9 cellular contexts compared by ENCODE assay signal in the genomic region with DNA sequence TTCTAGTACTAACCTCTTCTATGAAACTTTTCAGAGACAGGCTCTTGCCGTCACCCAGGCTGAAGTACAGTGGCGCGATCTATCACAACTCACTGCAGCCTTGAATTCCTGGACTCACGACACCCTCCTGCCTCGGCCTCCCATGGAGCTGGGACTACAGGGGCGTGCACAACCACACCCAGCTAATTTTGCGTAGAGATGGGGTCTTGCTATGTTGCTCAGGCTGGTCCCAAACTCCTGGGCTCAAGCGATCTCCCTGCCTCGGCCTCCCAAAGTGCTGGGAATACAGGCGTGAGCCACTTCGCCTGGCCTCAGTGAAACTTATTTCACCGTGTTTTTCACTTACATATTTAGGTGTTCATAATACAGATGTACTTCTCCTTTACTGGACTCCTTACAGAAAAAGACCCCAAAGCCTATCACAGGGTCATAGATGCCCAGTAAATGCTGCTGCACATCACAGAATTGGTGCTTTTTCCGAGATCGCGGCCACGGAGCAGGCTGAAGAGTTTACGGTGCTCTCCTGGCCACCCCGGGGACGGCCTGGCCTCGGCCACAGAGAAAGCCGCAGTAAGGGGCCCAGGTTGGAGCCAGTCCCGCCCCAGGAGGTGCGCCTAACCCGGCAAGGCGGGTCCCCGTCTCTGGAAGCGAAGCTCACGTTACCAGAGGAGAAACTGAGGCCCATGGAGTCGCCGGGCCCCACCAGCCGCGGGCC. TPM values are rescaled to one million over a fixed set of nuclear protein-coding genes. Genes with fewer than 3 reads are reported as not detected.
DNase-seq lines count a peak whose midpoint lies in the region; ATAC-seq and TF ChIP-seq lines count a peak whose summit lies in the region.
"Had no signal": no experiment of that assay in that cellular context is flagged by ENCODE, and none has a peak within 500 bp of the region (broad histone marks: within the 10 kb centered on the region; RNA-seq: fewer than 3 reads in every experiment).

No MANE protein-coding gene starts in this region.

- peaks cover 14% of the 10 kb centered on the region for H3K4me1 ChIP-seq in cardiac muscle cell (ENCODE audit: low read depth)
- peaks cover 13 to 18% of the 10 kb centered on the region in 2 donors for H3K4me1 ChIP-seq in gastrocnemius medialis

- peak overlapping the region; percentile 91 for H3K27ac ChIP-seq in cardiac muscle cell
- peak overlapping the region; percentile 81 to 94 (median 88) for H3K27ac ChIP-seq in gastrocnemius medialis

- H3K4me1 Mint-ChIP-seq in activated B cell treated with CpG ODN at 0.5 μM for 24 hours: peaks cover 22% of the 10 kb centered on the region

- ATAC-seq in HG03135 (IDR thresholded peaks at IDR 0.05; ENCODE audit: unreplicated experiment) (peak; percentile 14), activated B cell treated with CpG ODN at 0.5 μM for 24 hours (ENCODE audit: low read depth) (no peak), gastrocnemius medialis (peak in 1 of 2 donors; percentile 15), HG03196 (IDR thresholded peaks at IDR 0.05; ENCODE audit: unreplicated experiment) (no peak)

- H3K4me3 Mint-ChIP-seq in activated B cell treated with CpG ODN at 0.5 μM for 24 hours: peak overlapping the region; percentile 90

- TF ChIP-seq CTCF in activated B cell treated with CpG ODN at 0.5 μM for 24 hours (IDR thresholded peaks at IDR 0.05): no peak
- no peak for TF ChIP-seq CTCF in cardiac muscle cell (IDR thresholded peaks at IDR 0.05; ENCODE audit: low read depth, low read length)
- no peak for TF ChIP-seq CTCF in gastrocnemius medialis (IDR thresholded peaks at IDR 0.05 in 4 of 5, conservative IDR thresholded peaks at IDR 0.05 in 1 of 5)

- H3K36me3 Mint-ChIP-seq in activated B cell treated with CpG ODN at 0.5 μM for 24 hours (ENCODE audit: low read depth): peaks cover 26% of the 10 kb centered on the region

- DNase-seq in NCI-H510A treated with DMSO at 0.1 percent for 48 hours (lab: John Stamatoyannopoulos, UW) (peak; percentile 11), NCI-H510A (lab: John Stamatoyannopoulos, UW) (no peak), activated B cell treated with CpG ODN at 0.5 μM for 24 hours (no peak), cardiac muscle cell (ENCODE audit: low read depth in 1 of 2, low spot score in 1 of 2) (peak in 1 of 2 donors; percentile 28), gastrocnemius medialis (no peak), COR-L47 (lab: John Stamatoyannopoulos, UW) (no peak)

- no peak for TF ChIP-seq POLR2A in gastrocnemius medialis (IDR thresholded peaks at IDR 0.05)

- CTCF ChIA-PET in activated B cell treated with CpG ODN at 0.5 μM for 24 hours (lab: Charles Lee): no interaction called here

- H3K4me3 ChIP-seq in cardiac muscle cell (peak overlapping the region; percentile 88), gastrocnemius medialis (peak overlapping the region; percentile 68 to 97 (median 84))

- intact Hi-C loops in activated B cell treated with CpG ODN at 0.5 μM for 24 hours (cut with micrococcal nuclease): loop anchor here (1.0 to 2.0 kb wide), 7 partner anchors 11 to 161 kb away; a partner anchor contains a TSS
- intact Hi-C loops in gastrocnemius medialis (cut with DNase I; ENCODE audit: low total_unique reads): loop anchor here (1.0 kb wide), 2 partner anchors 20 to 55 kb away; a partner anchor contains a TSS

- peaks cover 18% of the 10 kb centered on the region for H3K36me3 ChIP-seq in cardiac muscle cell
- H3K36me3 ChIP-seq in gastrocnemius medialis: peaks cover 0 to 25% of the 10 kb centered on the region in 2 donors

- in situ Hi-C loops in gastrocnemius medialis (cut with MboI; ENCODE audit: low sequenced_read_pairs in 4 of 4): no loop called here

- POLR2A ChIA-PET in activated B cell treated with CpG ODN at 0.5 μM for 24 hours (lab: Charles Lee): interaction anchor here (1.2 to 5.5 kb wide), 5 partner anchors 12 to 161 kb away, joined by 3 to 59 read pairs (median 10); a partner anchor contains a TSS

- H3K9me3 Mint-ChIP-seq in activated B cell treated with CpG ODN at 0.5 μM for 24 hours: no peaks in the 10 kb centered on the region

- H3K9me3 ChIP-seq in cardiac muscle cell (ENCODE audit: low read depth) (no peaks in the 10 kb centered on the region), gastrocnemius medialis (no peaks in the 10 kb centered on the region)

- H3K27me3 ChIP-seq in cardiac muscle cell (no peaks in the 10 kb centered on the region), gastrocnemius medialis (no peaks in the 10 kb centered on the region)

- H3K27me3 Mint-ChIP-seq in activated B cell treated with CpG ODN at 0.5 μM for 24 hours: no peaks in the 10 kb centered on the region

- peak overlapping the region; percentile 82 for H3K27ac Mint-ChIP-seq in activated B cell treated with CpG ODN at 0.5 μM for 24 hours

RNA-seq across cellular contexts. Expression of a gene that starts 0.6 kb away (rescaled TPM):
- 26.1 and 33.5 TPM in 2 replicates for total RNA-seq in activated B cell treated with CpG ODN at 0.5 μM for 24 hours
- 79.0 and 80.3 TPM in 2 replicates for total RNA-seq in cardiac muscle cell
- 65.3 and 70.8 TPM in 2 replicates for polyA plus RNA-seq in cardiac muscle cell
- total RNA-seq in gastrocnemius medialis: 10 to 100 TPM; 14.4 to 32.9 (median 22.0) TPM

RNA-seq across cellular contexts. Expression of a gene that starts 20.3 kb away (rescaled TPM):
- total RNA-seq in activated B cell treated with CpG ODN at 0.5 μM for 24 hours (62.0 and 62.6 TPM in 2 replicates), cardiac muscle cell (34.4 and 36.7 TPM in 2 replicates), gastrocnemius medialis (100 to 1,000 TPM; 107 to 166 (median 119) TPM)
- polyA plus RNA-seq in cardiac muscle cell: 37.8 and 45.7 TPM in 2 replicates

RNA-seq across cellular contexts. Expression of a gene that starts 46.5 kb away (rescaled TPM):
- total RNA-seq in activated B cell treated with CpG ODN at 0.5 μM for 24 hours (not detected in 2 replicates), cardiac muscle cell (0.07 and 1.8 TPM in 2 replicates), gastrocnemius medialis (100 to 1,000 TPM in 1 of 4 donors, 10 to 100 TPM in 1, 1 to 10 TPM in 2; 7.6 to 107 (median 29.2) TPM)
- 1.2 and 1.7 TPM in 2 replicates for polyA plus RNA-seq in cardiac muscle cell
- total RNA-seq: dermis microvascular lymphatic vessel endothelial cell had no signal

RNA-seq across cellular contexts. Expression of a gene that starts 55.7 kb away (rescaled TPM):
- total RNA-seq in activated B cell treated with CpG ODN at 0.5 μM for 24 hours (53.6 and 59.1 TPM in 2 replicates), cardiac muscle cell (35.1 and 42.5 TPM in 2 replicates), gastrocnemius medialis (10 to 100 TPM; 31.2 to 47.0 (median 42.0) TPM)
- 18.1 and 19.7 TPM in 2 replicates for polyA plus RNA-seq in cardiac muscle cell
